Comparison of ENCODE assay signal across 8 cellular contexts in the genomic region with DNA sequence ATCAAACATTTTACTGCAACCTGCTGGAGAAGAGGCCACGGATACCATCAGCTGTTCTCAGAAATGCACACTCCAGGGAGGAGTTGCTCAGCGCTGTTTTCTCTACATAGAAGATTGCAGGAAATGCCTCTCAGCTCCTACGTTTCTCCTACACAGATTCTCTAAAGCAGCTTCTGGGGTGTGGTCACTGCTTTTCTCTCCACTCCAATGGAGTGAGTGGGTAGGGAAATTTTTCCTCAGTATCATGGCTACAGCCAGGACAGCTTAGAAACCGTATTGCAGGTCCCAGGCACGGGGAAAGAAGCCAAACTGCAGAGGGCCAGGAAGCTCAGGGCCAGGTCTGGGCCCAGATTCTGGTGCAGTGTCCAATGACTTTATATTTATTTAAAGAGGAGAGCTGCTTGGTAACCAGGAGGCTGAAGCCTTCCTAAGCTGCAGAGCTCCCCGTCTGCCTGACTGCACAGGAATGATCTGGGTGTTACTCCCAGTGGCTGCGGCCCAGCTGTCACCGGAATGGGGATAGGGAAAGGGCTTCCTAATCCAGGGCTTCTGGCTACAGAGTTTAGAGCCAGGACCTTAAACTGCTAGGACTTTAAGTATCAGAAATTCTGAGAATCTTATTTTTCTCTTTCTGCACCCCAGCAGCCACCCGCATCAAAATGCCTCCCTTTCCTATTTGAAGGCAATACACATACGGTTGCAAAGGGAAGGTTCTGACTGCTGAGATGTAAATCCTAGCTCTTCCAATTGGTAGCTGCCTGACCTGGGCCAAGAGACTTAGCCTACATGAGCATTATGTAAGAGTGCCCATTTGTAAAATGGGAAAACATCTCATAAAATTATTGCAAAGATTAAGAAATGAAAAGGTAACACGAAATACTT. TPM values are rescaled to one million over a fixed set of nuclear protein-coding genes. Genes with fewer than 3 reads are reported as not detected.
DNase-seq lines count a peak whose midpoint lies in the region; ATAC-seq and TF ChIP-seq lines count a peak whose summit lies in the region.

No MANE protein-coding gene starts in this region.

- ATAC-seq in gastrocnemius medialis (no peak), HG02981 (IDR thresholded peaks at IDR 0.05; ENCODE audit: unreplicated experiment) (no peak)

- no peaks in the 10 kb centered on the region for H3K9me3 ChIP-seq in BE2C
- H3K9me3 ChIP-seq in gastrocnemius medialis, result no peaks in the 10 kb centered on the region

- no peak for TF ChIP-seq POLR2A in gastrocnemius medialis (IDR thresholded peaks at IDR 0.05)

- TF ChIP-seq CTCF in BE2C (IDR thresholded peaks at IDR 0.05; ENCODE audit: low read depth, low read length) (no peak), LNCaP clone FGC (IDR thresholded peaks at IDR 0.05; ENCODE audit: control insufficient read depth, extremely low read depth, insufficient read depth) (no peak), astrocyte of the cerebellum (IDR thresholded peaks at IDR 0.05; ENCODE audit: low read depth, low read length, missing control alignments) (no peak), gastrocnemius medialis (IDR thresholded peaks at IDR 0.05 in 4 of 5, conservative IDR thresholded peaks at IDR 0.05 in 1 of 5) (no peak)

- H3K36me3 ChIP-seq in BE2C, result no peaks in the 10 kb centered on the region
- H3K36me3 ChIP-seq in gastrocnemius medialis, result no peaks in the 10 kb centered on the region

- peak overlapping the region; percentile 77 to 97 (median 92) for H3K27ac ChIP-seq in gastrocnemius medialis

- H3K4me1 ChIP-seq in BE2C (peaks cover 8% of the 10 kb centered on the region), gastrocnemius medialis (peaks cover 37 to 49% of the 10 kb centered on the region in 2 donors)

- H3K4me3 ChIP-seq in BE2C (ENCODE audit: low read depth, low read length) (peak overlapping the region; percentile 75), LNCaP clone FGC (ENCODE audit: low read depth, low read length) (no peak overlapping the region), astrocyte of the cerebellum (ENCODE audit: low read depth, low read length) (peak overlapping the region; percentile 83), gastrocnemius medialis (peak overlapping the region; percentile 74 to 100 (median 91))

- intact Hi-C loops in gastrocnemius medialis (cut with DNase I; ENCODE audit: low total_unique reads), result loop anchor here (5.0 kb wide), 1 partner anchor 49 kb away; a partner anchor contains a TSS

- in situ Hi-C loops in astrocyte of the cerebellum (cut with HindIII; ENCODE audit: low sequenced_read_pairs), result no loop called here
- in situ Hi-C loops in gastrocnemius medialis (cut with MboI; ENCODE audit: low sequenced_read_pairs in 4 of 4), result no loop called here

- H3K27me3 ChIP-seq in BE2C, result no peaks in the 10 kb centered on the region
- H3K27me3 ChIP-seq in gastrocnemius medialis, result no peaks in the 10 kb centered on the region

- DNase-seq in BE2C (no peak), LNCaP clone FGC (ENCODE audit: low read depth) (peak; percentile 46), astrocyte of the cerebellum (ENCODE audit: low read depth) (no peak), iPS-NIHi11 (ENCODE audit: low spot score) (peak; percentile 39), gastrocnemius medialis (no peak), NCI-H1048 (lab: John Stamatoyannopoulos, UW) (no peak)
- no peak for DNase-seq in activated CD4-positive, CD25-positive, alpha-beta regulatory T cell treated with anti-CD3 and anti-CD28 coated beads, Interleukin-2, amount 50 U/mL, for 72 hours

RNA-seq across cellular contexts. Expression of a gene that starts 1.4 kb away (rescaled TPM):
- 282 TPM for polyA plus RNA-seq in BE2C (2012; ENCODE audit: insufficient read depth, insufficient read length, low read depth)
- 10 to 100 TPM; 30.2 to 41.5 (median 33.0) TPM for total RNA-seq in gastrocnemius medialis

RNA-seq across cellular contexts. Expression of a gene that starts 46.5 kb away (rescaled TPM):
- polyA plus RNA-seq in BE2C (2012; ENCODE audit: insufficient read depth, insufficient read length, low read depth), result 3.3 TPM
- total RNA-seq in gastrocnemius medialis, result 10 to 100 TPM; 31.4 to 56.7 (median 32.7) TPM

Comparison
In these comparisons a context has a peak if more than half of its experiments do, and no peak if none do; other contexts are left out.
1. DNase-seq: peak in LNCaP clone FGC (single experiment) and iPS-NIHi11 (single experiment); none in BE2C (single experiment), astrocyte of the cerebellum (single experiment), gastrocnemius medialis (0 of 2), NCI-H1048 (single experiment) and activated CD4-positive, CD25-positive, alpha-beta regulatory T cell treated with anti-CD3 and anti-CD28 coated beads, Interleukin-2, amount 50 U/mL, for 72 hours (single experiment).